Comparison of ENCODE assay signal across 17 cellular contexts in genomic region chr3:104388624-104389023, GRCh38.
DNase-seq lines count a peak whose midpoint lies in the region; ATAC-seq, FAIRE-seq and TF ChIP-seq lines count a peak whose summit lies in the region.
"Had no signal": no experiment of that assay in that cellular context is flagged by ENCODE, and none has a peak within 500 bp of the region (broad histone marks: within the 10 kb centered on the region; RNA-seq: fewer than 3 reads in every experiment).

No MANE protein-coding gene starts in this region.

- peak; percentile 25 for DNase-seq in DMS53 treated with DMSO at 0.1 percent for 48 hours (lab: John Stamatoyannopoulos, UW; ENCODE audit: unreplicated experiment)
- DNase-seq in MM.1S, result peak; percentile 42
- peak; percentile 72 for DNase-seq in SK-N-MC (ENCODE audit: low read depth, low spot score)
- peak; percentile 12 to 40 for DNase-seq in foreskin keratinocyte
- DNase-seq in T-helper 1 cell, result no peak
- DNase-seq in mucosa of descending colon, result no peak
- DNase-seq in pancreas, result no peak
- DNase-seq: activated naive CD4-positive, alpha-beta T cell treated with anti-CD3 and anti-CD28 coated beads, Interleukin-2, amount 10 ng/mL, durations not matched to agents 7 days and 5 days; NCI-H526 treated with DMSO at 0.1 percent for 48 hours; nucleus accumbens had no signal

- H3K4me2 ChIP-seq in MM.1S (ENCODE audit: low read depth, low read length), result 0 out of 2 replicates have a peak overlapping the region, but pooled peaks have one; percentile 0
- H3K4me2 ChIP-seq: BLaER1, KMS-11 had no signal

- no peaks in the 10 kb centered on the region for H3F3A ChIP-seq in MM.1S (ENCODE audit: insufficient read depth, low read length)

- ATAC-seq in foreskin keratinocyte, result no peak
- no peak for ATAC-seq in mucosa of descending colon
- ATAC-seq in GM18873 (IDR thresholded peaks at IDR 0.05; ENCODE audit: low FRiP score, unreplicated experiment), result no peak
- ATAC-seq in pancreas, result no peak
- ATAC-seq: Right ventricle myocardium inferior had no signal

- H4K20me1 ChIP-seq in MM.1S (ENCODE audit: insufficient read depth, low read length), result no peaks in the 10 kb centered on the region
- H4K20me1 ChIP-seq: BLaER1 had no signal

- H3K27me3 ChIP-seq in MM.1S (replicated peaks; ENCODE audit: insufficient read depth, low read length) (no peaks in the 10 kb centered on the region), foreskin keratinocyte (no peaks in the 10 kb centered on the region), pancreas (no peaks in the 10 kb centered on the region)
- H3K27me3 ChIP-seq: BLaER1, esophagus muscularis mucosa had no signal

- intact Hi-C loops in mucosa of descending colon (cut with DNase I, micrococcal nuclease) (no loop called here), pancreas (cut with DNase I) (no loop called here)

- no peak overlapping the region for H3K9ac ChIP-seq in MM.1S (ENCODE audit: low read length)
- H3K9ac ChIP-seq in SK-N-MC (ENCODE audit: insufficient read length), result no peak overlapping the region
- H3K9ac ChIP-seq: BLaER1, KMS-11 had no signal

- H3K4me1 ChIP-seq in MM.1S (ENCODE audit: low read length) (peaks cover 3% of the 10 kb centered on the region; the same call in 1 of the 2 replicates), foreskin keratinocyte (no peaks in the 10 kb centered on the region), mucosa of descending colon (ENCODE audit: low read depth) (no peaks in the 10 kb centered on the region), pancreas (no peaks in the 10 kb centered on the region)
- H3K4me1 ChIP-seq: BLaER1, esophagus muscularis mucosa had no signal

- no peak overlapping the region for H3K27ac ChIP-seq in MM.1S (ENCODE audit: low read length)
- peak overlapping the region; percentile 79; the same call in 1 of the 2 replicates for H3K27ac ChIP-seq in SK-N-MC
- H3K27ac ChIP-seq in foreskin keratinocyte, result no peak overlapping the region
- no peak overlapping the region for H3K27ac ChIP-seq in pancreas
- H3K27ac ChIP-seq: BLaER1, esophagus muscularis mucosa, KMS-11, skin epidermis had no signal

- H3K4me3 ChIP-seq in MM.1S (ENCODE audit: low read length), result no peak overlapping the region
- H3K4me3 ChIP-seq in SK-N-MC, result no peak overlapping the region
- H3K4me3 ChIP-seq in mucosa of descending colon, result no peak overlapping the region
- H3K4me3 ChIP-seq in pancreas, result no peak overlapping the region
- H3K4me3 ChIP-seq: BLaER1, esophagus muscularis mucosa, skin epidermis had no signal

- H2AFZ ChIP-seq in MM.1S (ENCODE audit: low read length), result no peak overlapping the region

- TF ChIP-seq CTCF in MM.1S (IDR thresholded peaks at IDR 0.05; ENCODE audit: low read length) (no peak), foreskin keratinocyte (conservative IDR thresholded peaks at IDR 0.05) (no peak), mucosa of descending colon (IDR thresholded peaks at IDR 0.05) (no peak), pancreas (IDR thresholded peaks at IDR 0.05) (no peak)

- H3K36me3 ChIP-seq in MM.1S (replicated peaks; ENCODE audit: insufficient read depth, low read length), result no peaks in the 10 kb centered on the region
- H3K36me3 ChIP-seq in SK-N-MC (ENCODE audit: insufficient read depth, low read length), result no peaks in the 10 kb centered on the region
- H3K36me3 ChIP-seq in mucosa of descending colon (ENCODE audit: low read depth), result no peaks in the 10 kb centered on the region
- no peaks in the 10 kb centered on the region for H3K36me3 ChIP-seq in pancreas
- H3K36me3 ChIP-seq: BLaER1, esophagus muscularis mucosa had no signal

- no peaks in the 10 kb centered on the region for H3K9me3 ChIP-seq in MM.1S (replicated peaks; ENCODE audit: insufficient read depth, low read length)
- H3K9me3 ChIP-seq in SK-N-MC (ENCODE audit: low read depth, low read length), result no peaks in the 10 kb centered on the region; the same call in 1 of the 2 replicates
- H3K9me3 ChIP-seq in mucosa of descending colon, result no peaks in the 10 kb centered on the region
- no peaks in the 10 kb centered on the region for H3K9me3 ChIP-seq in pancreas
- H3K9me3 ChIP-seq: BLaER1, esophagus muscularis mucosa had no signal

- no peaks in the 10 kb centered on the region for H3K79me2 ChIP-seq in MM.1S (ENCODE audit: low read length)

- FAIRE-seq in pancreas (lab: Jason Lieb, UNC), result no peak
- FAIRE-seq: GM12892 had no signal

- H3K9me2 ChIP-seq in MM.1S (replicated peaks; ENCODE audit: insufficient read depth, low read length), result no peaks in the 10 kb centered on the region

Comparison
In these comparisons a context has a peak if more than half of its experiments do, and no peak if none do; other contexts are left out.
1. DNase-seq: peak in DMS53 treated with DMSO at 0.1 percent for 48 hours (single experiment), MM.1S (single experiment), SK-N-MC (single experiment) and foreskin keratinocyte (2 of 2); none in T-helper 1 cell (0 of 5), mucosa of descending colon (0 of 3) and pancreas (0 of 6).